In genomic region chr11:6076443-6076842, GRCh38 we compare ENCODE assay signal across 4 cellular contexts.
TF ChIP-seq lines count a peak whose summit lies in the region.

No MANE protein-coding gene starts in this region.

TF ChIP-seq in HEK293, 187 proteins besides CTCF, POLR2A, EP300 and RAD21:
- peak; percentile 59 for TF ChIP-seq SETDB1 (IDR thresholded peaks at IDR 0.05; ENCODE audit: insufficient read length, low read length)

TF ChIP-seq in K562, 482 proteins besides CTCF, POLR2A, EP300 and RAD21:
- TF ChIP-seq CBX5 (IDR thresholded peaks at IDR 0.05; ENCODE audit: borderline replicate concordance, low read depth) (peak; percentile 67; the same call in 1 of the 2 replicates), ETV1 (tag; conservative IDR thresholded peaks at IDR 0.05; ENCODE audit: low read depth) (peak; percentile 28; the same call in 1 of the 2 replicates)
TF ChIP-seq in K562: peak in this region for 2; not testable (repeated sequence) for 480.

TF ChIP-seq in H1, 55 proteins besides CTCF, POLR2A, EP300 and RAD21:
- TF ChIP-seq TCF12 (IDR thresholded peaks at IDR 0.05; ENCODE audit: low read depth, low read length): peak; percentile 39; the same call in 1 of the 2 replicates
- TF ChIP-seq TEAD4 (IDR thresholded peaks at IDR 0.05; ENCODE audit: low read depth, low read length): 0 out of 2 replicates have a peak, but pooled peaks have one; percentile 39

TF ChIP-seq in HepG2, 621 proteins besides CTCF, POLR2A, EP300 and RAD21:
- TF ChIP-seq SETDB1 (CRISPR knock-in tag; IDR thresholded peaks at IDR 0.05; ENCODE audit: borderline replicate concordance): peak; percentile 58; the same call in 1 of the 2 replicates
